8 cellular contexts compared by ENCODE assay signal in the genomic region with DNA sequence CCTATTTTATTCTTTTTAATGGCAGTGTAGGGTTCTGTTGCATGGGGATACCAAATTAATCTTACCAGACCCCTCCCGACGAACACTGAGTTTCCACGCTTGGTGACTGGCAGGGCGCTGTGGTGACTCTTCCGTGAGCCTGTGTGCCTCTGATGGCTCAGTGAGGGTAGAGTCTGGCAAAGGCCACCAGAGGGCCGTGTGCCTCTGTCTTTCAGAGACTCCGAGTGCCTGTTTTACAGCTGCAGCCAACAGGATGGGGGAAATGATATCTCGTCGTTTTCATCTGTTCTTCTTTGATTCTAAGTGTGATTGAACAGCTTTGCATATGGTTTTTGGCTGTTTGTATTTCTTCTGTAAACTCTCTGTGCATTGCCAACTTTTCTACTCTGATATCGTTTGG.
DNase-seq lines count a peak whose midpoint lies in the region; ATAC-seq, FAIRE-seq and TF ChIP-seq lines count a peak whose summit lies in the region.

No MANE protein-coding gene starts in this region.

- TF ChIP-seq RAD21 in A549 (conservative IDR thresholded peaks at IDR 0.05 in 1 of 2, IDR thresholded peaks at IDR 0.05 in 1 of 2) = peak; percentile 19 to 37; a peak in 2 of 5 replicates

- H3K27me3 ChIP-seq in testis = no peaks in the 10 kb centered on the region

- H3K4me3 ChIP-seq in A549 (no peak overlapping the region), mucosa of descending colon (no peak overlapping the region), testis (no peak overlapping the region)

- H3K4me1 ChIP-seq in A549 = no peaks in the 10 kb centered on the region
- H3K4me1 ChIP-seq in mucosa of descending colon (ENCODE audit: low read depth) = no peaks in the 10 kb centered on the region
- no peaks in the 10 kb centered on the region for H3K4me1 ChIP-seq in testis

- TF ChIP-seq CTCF in A549 (IDR thresholded peaks at IDR 0.05) (no peak), mucosa of descending colon (IDR thresholded peaks at IDR 0.05) (peak; percentile 33), testis (IDR thresholded peaks at IDR 0.05) (peak in 2 of 3 experiments; percentile 42 to 46)

- ATAC-seq in A549 (peak; percentile 83 to 91; a peak in 5 of 6 replicates), GM18499 (IDR thresholded peaks at IDR 0.05; ENCODE audit: insufficient read depth, unreplicated experiment) (peak; percentile 82), HG02884 (IDR thresholded peaks at IDR 0.05; ENCODE audit: unreplicated experiment) (peak; percentile 99), mucosa of descending colon (peak; percentile 98)

- DNase-seq in A549 (ENCODE audit: low read depth in 1 of 2, low spot score in 1 of 2) (peak; percentile 8 to 21), NCI-H2029 (lab: John Stamatoyannopoulos, UW) (peak; percentile 5), ecto neural progenitor cell (ENCODE audit: low spot score) (peak; percentile 66), mucosa of descending colon (peak in 2 of 3 donors; percentile 70 to 73), testis (peak; percentile 61)
- peak; percentile 22 to 39 for DNase-seq in activated CD4-positive, alpha-beta T cell treated with anti-CD3 and anti-CD28 coated beads for 4 hours

- intact Hi-C loops in mucosa of descending colon (cut with DNase I, micrococcal nuclease) = loop anchor here (5.0 to 10.0 kb wide), 2 partner anchors 60 to 63 kb away; no protein-coding TSS in a partner anchor
- intact Hi-C loops in testis (cut with DNase I; ENCODE audit: low total_unique reads) = no loop called here

- H3K9me3 ChIP-seq in A549 = no peaks in the 10 kb centered on the region
- no peaks in the 10 kb centered on the region for H3K9me3 ChIP-seq in mucosa of descending colon
- no peaks in the 10 kb centered on the region for H3K9me3 ChIP-seq in testis

- no peak overlapping the region for H3K27ac ChIP-seq in A549
- no peak overlapping the region for H3K27ac ChIP-seq in testis

- H3K36me3 ChIP-seq in mucosa of descending colon (ENCODE audit: low read depth) (no peaks in the 10 kb centered on the region), testis (ENCODE audit: low read depth, missing control alignments) (no peaks in the 10 kb centered on the region)

- TF ChIP-seq POLR2A in A549 (IDR thresholded peaks at IDR 0.05; ENCODE audit: low read length) (no peak), testis (IDR thresholded peaks at IDR 0.05) (no peak)

- no peak overlapping the region for H3K4me2 ChIP-seq in A549

- POLR2A ChIA-PET in A549 (lab: Yijun Ruan, JAX) = no interaction called here

- no peak for TF ChIP-seq EP300 in A549 (IDR thresholded peaks at IDR 0.05)

- no peak for FAIRE-seq in A549 (lab: Jason Lieb, UNC)

- CTCF ChIA-PET in A549 (lab: Yijun Ruan, JAX) = interaction anchor here (0.6 to 1.2 kb wide), 5 partner anchors 14 to 182 kb away, joined by 3 to 5 read pairs (median 3); no protein-coding TSS in a partner anchor

- WGBS in A549 (ENCODE audit: missing lambda C conversion rate) = 73% methylated on average over 10 of the region's 10 CpGs
- 52 to 60% methylated on average over 10 of the region's 10 CpGs for WGBS in testis, 2 donors

TF ChIP-seq in A549, 52 proteins besides CTCF, POLR2A, EP300 and RAD21:
- TF ChIP-seq NFE2L2 (conservative IDR thresholded peaks at IDR 0.05; ENCODE audit: low read length) (no peak), SREBF2 (IDR thresholded peaks at IDR 0.05) (no peak), SMC3 (IDR thresholded peaks at IDR 0.05) (0 out of 3 replicates have a peak, but pooled peaks have one; percentile 11), JUNB (IDR thresholded peaks at IDR 0.05) (no peak), EHMT2 (IDR thresholded peaks at IDR 0.05; ENCODE audit: low read depth) (no peak), JUN (IDR thresholded peaks at IDR 0.05) (no peak), ZC3H11A (IDR thresholded peaks at IDR 0.05) (no peak)
- TF ChIP-seq, protein P1, sequence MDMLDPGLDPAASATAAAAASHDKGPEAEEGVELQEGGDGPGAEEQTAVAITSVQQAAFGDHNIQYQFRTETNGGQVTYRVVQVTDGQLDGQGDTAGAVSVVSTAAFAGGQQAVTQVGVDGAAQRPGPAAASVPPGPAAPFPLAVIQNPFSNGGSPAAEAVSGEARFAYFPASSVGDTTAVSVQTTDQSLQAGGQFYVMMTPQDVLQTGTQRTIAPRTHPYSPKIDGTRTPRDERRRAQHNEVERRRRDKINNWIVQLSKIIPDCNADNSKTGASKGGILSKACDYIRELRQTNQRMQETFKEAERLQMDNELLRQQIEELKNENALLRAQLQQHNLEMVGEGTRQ (IDR thresholded peaks at IDR 0.05) = no peak

Comparison
In these comparisons a context has a peak if more than half of its experiments do, and no peak if none do; other contexts are left out.
1. DNase-seq: peak in every context shown above with its lines; median percentile 72 in mucosa of descending colon; 66 in ecto neural progenitor cell; 61 in testis; 30 in activated CD4-positive, alpha-beta T cell treated with anti-CD3 and anti-CD28 coated beads for 4 hours; 14 in A549; 5 in NCI-H2029.